12 cellular contexts compared by ENCODE assay signal in genomic region chr15:71634820-71635219, GRCh38.
DNase-seq lines count a peak whose midpoint lies in the region; ATAC-seq and TF ChIP-seq lines count a peak whose summit lies in the region.
"Had no signal": no experiment of that assay in that cellular context is flagged by ENCODE, and none has a peak within 500 bp of the region (broad histone marks: within the 10 kb centered on the region; RNA-seq: fewer than 3 reads in every experiment).

No MANE protein-coding gene starts in this region.

- H3K27me3 ChIP-seq in left ventricle myocardium inferior (ENCODE audit: low read depth) (no peaks in the 10 kb centered on the region), H7 (ENCODE audit: control insufficient read depth, insufficient read depth, low read length) (no peaks in the 10 kb centered on the region)
- H3K27me3 ChIP-seq: thyroid gland had no signal

- no peak for ATAC-seq in activated CD4-positive, CD25-positive, alpha-beta regulatory T cell treated with anti-CD3 and anti-CD28 coated beads, Interleukin-2, amount 50 U/mL, for 24 hours
- no peak for ATAC-seq in HG02981 (IDR thresholded peaks at IDR 0.05; ENCODE audit: unreplicated experiment)
- ATAC-seq: activated naive CD8-positive, alpha-beta T cell treated with anti-CD3 and anti-CD28 coated beads, Interleukin-2, amount 50 U/mL, for 24 hours; T-helper 17 cell had no signal

- TF ChIP-seq CTCF in left ventricle myocardium inferior (IDR thresholded peaks at IDR 0.05; ENCODE audit: borderline replicate concordance) = no peak

- H3K36me3 ChIP-seq in left ventricle myocardium inferior (no peaks in the 10 kb centered on the region), H7 (replicated peaks; ENCODE audit: control insufficient read depth, insufficient read depth, low read length) (no peaks in the 10 kb centered on the region)
- H3K36me3 ChIP-seq: thyroid gland had no signal

- peaks cover 29% of the 10 kb centered on the region for H3K4me1 ChIP-seq in left ventricle myocardium inferior

- H3K4me3 ChIP-seq in left ventricle myocardium inferior (no peak overlapping the region), H7 (ENCODE audit: insufficient read depth, low read depth, low read length) (no peak overlapping the region)
- H3K4me3 ChIP-seq: thyroid gland had no signal

- intact Hi-C loops in left ventricle myocardium inferior (cut with micrococcal nuclease) = no loop called here

- peak overlapping the region; percentile 35 for H3K27ac ChIP-seq in left ventricle myocardium inferior (replicated peaks)
- H3K27ac ChIP-seq: thyroid gland had no signal

- peak; percentile 16 for DNase-seq in COLO829 (ENCODE audit: low spot score)
- DNase-seq in NCI-H1417 treated with DMSO at 0.1 percent for 48 hours (lab: John Stamatoyannopoulos, UW) = peak; percentile 91
- DNase-seq in SHP77 (lab: John Stamatoyannopoulos, UW) = peak; percentile 78 to 87
- no peak for DNase-seq in left ventricle myocardium inferior
- no peak for DNase-seq in H7
- DNase-seq in dedifferentiated amniotic fluid mesenchymal stem cell (ENCODE audit: extremely low spot score) = no peak
- DNase-seq: activated naive CD8-positive, alpha-beta T cell treated with anti-CD3 and anti-CD28 coated beads, Interleukin-2, amount 50 U/mL, for 24 hours; NCI-H226; T-helper 17 cell; thyroid gland had no signal

- H3K9me3 ChIP-seq in left ventricle myocardium inferior (replicated peaks) = no peaks in the 10 kb centered on the region
- H3K9me3 ChIP-seq: thyroid gland had no signal

Comparison
In these comparisons a context has a peak if more than half of its experiments do, and no peak if none do; other contexts are left out.
1. DNase-seq: peak in COLO829 (single experiment), NCI-H1417 treated with DMSO at 0.1 percent for 48 hours (single experiment) and SHP77 (2 of 2); none in left ventricle myocardium inferior (single experiment), H7 (single experiment) and dedifferentiated amniotic fluid mesenchymal stem cell (single experiment).